Comparison of ENCODE assay signal across 1 cellular context in genomic region chr5:7425830-7426229, GRCh38.
TF ChIP-seq lines count a peak whose summit lies in the region.

No MANE protein-coding gene starts in this region.

TF ChIP-seq in GM23338, 12 proteins besides CTCF, POLR2A, EP300 and RAD21 (continued from another document):
- TF ChIP-seq ZNF462 (CRISPR knock-in tag; IDR thresholded peaks at IDR 0.05): no peak
- no peak for TF ChIP-seq ZNF331 (CRISPR knock-in tag; IDR thresholded peaks at IDR 0.05; ENCODE audit: low read depth)
